In the genomic region with DNA sequence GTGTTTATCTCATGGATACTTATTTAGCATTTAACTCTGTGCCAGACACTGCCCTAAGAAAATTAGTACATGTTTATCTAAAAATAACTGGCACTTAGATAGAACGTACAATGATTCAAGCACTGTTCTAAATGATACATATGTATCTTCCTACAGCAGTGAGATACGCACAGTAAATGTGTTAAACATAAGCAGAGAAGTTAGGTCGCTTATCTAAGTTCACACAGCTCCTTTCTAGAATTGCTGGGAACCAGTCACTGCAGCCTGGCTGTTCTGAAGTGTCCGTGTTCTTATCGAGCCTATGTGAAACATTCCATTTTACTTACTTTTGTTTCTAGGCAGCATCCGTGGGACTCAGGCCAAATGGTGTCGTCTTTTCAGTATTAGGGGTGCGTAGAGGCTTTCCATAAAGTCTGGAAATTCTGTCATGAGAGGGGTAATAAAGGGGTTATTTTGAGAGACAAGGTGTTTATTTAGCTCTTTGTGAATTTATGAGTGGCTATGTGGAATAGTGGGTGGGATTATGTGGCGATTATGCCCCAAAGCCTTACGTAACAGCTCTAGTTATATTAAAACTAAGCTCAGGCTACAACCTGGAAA, we compare ENCODE assay signal across 1 cellular context.
TF ChIP-seq lines count a peak whose summit lies in the region.

No MANE protein-coding gene starts in this region.

TF ChIP-seq in IMR-90, 13 proteins besides CTCF, POLR2A, EP300 and RAD21:
- no peak for TF ChIP-seq RFX5 (IDR thresholded peaks at IDR 0.05; ENCODE audit: low read depth, low read length)
- no peak for TF ChIP-seq MAZ (IDR thresholded peaks at IDR 0.05; ENCODE audit: borderline replicate concordance, low read depth, low read length)
- no peak for TF ChIP-seq RCOR1 (IDR thresholded peaks at IDR 0.05; ENCODE audit: insufficient replicate concordance, low read length)
- no peak for TF ChIP-seq SMC3 (IDR thresholded peaks at IDR 0.05; ENCODE audit: low read depth, low read length)
